Comparison of ENCODE assay signal across 9 cellular contexts in genomic region chr15:90557651-90558084, GRCh38. TPM values are rescaled to one million over a fixed set of nuclear protein-coding genes. Genes with fewer than 3 reads are reported as not detected.
DNase-seq lines count a peak whose midpoint lies in the region; ATAC-seq and TF ChIP-seq lines count a peak whose summit lies in the region.
"Had no signal": no experiment of that assay in that cellular context is flagged by ENCODE, and none has a peak within 500 bp of the region (broad histone marks: within the 10 kb centered on the region; RNA-seq: fewer than 3 reads in every experiment).

No MANE protein-coding gene starts in this region.

- H4K20me1 ChIP-seq in mammary epithelial cell (ENCODE audit: insufficient read depth, low read length): no peaks in the 10 kb centered on the region

- 31% methylated on average over 3 of the region's 4 CpGs for WGBS in mammary epithelial cell (ENCODE audit: low coverage, missing lambda C conversion rate)

- H3K36me3 Mint-ChIP-seq in MCF 10A (ENCODE audit: insufficient read depth, unreplicated experiment): peaks cover 12% of the 10 kb centered on the region

- intact Hi-C loops in MCF 10A (cut with micrococcal nuclease) (no loop called here), mammary epithelial cell (cut with micrococcal nuclease) (no loop called here), mucosa of descending colon (cut with DNase I, micrococcal nuclease) (no loop called here), vagina (cut with DNase I) (no loop called here)

- TF ChIP-seq CTCF in MCF 10A (IDR thresholded peaks at IDR 0.05; ENCODE audit: unreplicated experiment) (no peak), mammary epithelial cell (conservative IDR thresholded peaks at IDR 0.05 in 1 of 2, IDR thresholded peaks at IDR 0.05 in 1 of 2; ENCODE audit: extremely low read depth in 1 of 2, insufficient read depth in 1 of 2, low read depth in 1 of 2, low read length in 2 of 2) (no peak), mucosa of descending colon (IDR thresholded peaks at IDR 0.05) (no peak), vagina (IDR thresholded peaks at IDR 0.05) (no peak)

- DNase-seq in MCF 10A (ENCODE audit: unreplicated experiment) (no peak), mammary epithelial cell (no peak), dermis microvascular lymphatic vessel endothelial cell (ENCODE audit: low read depth in 2 of 2) (peak; percentile 22 to 60), mucosa of descending colon (peak; percentile 45 to 59 (median 47)), vagina (ENCODE audit: extremely low spot score in 2 of 2) (no peak), SW 1271 (lab: John Stamatoyannopoulos, UW) (no peak)
- no peak for DNase-seq in activated CD4-positive, CD25-positive, alpha-beta regulatory T cell (lab: John Stamatoyannopoulos, UW)
- DNase-seq: islet precursor cell had no signal

- no peak overlapping the region for H3K4me2 ChIP-seq in mammary epithelial cell (ENCODE audit: insufficient read depth, low read depth, low read length)

- POLR2A ChIA-PET in MCF 10A (lab: Yijun Ruan, JAX): no interaction called here

- H3K79me2 ChIP-seq in mammary epithelial cell (ENCODE audit: insufficient read depth, low read length): peaks cover 45% of the 10 kb centered on the region

- H3K9ac ChIP-seq in mammary epithelial cell (ENCODE audit: insufficient read depth, low read length): no peak overlapping the region

- ATAC-seq in mucosa of descending colon (peak; percentile 43), GM19463 (IDR thresholded peaks at IDR 0.05; ENCODE audit: unreplicated experiment) (no peak)

- H3K27ac Mint-ChIP-seq in MCF 10A (ENCODE audit: low read depth, unreplicated experiment): peak overlapping the region; percentile 85

- no peak for TF ChIP-seq POLR2A in vagina (IDR thresholded peaks at IDR 0.05)

- in situ Hi-C loops in mammary epithelial cell (cut with MboI; ENCODE audit: low sequenced_read_pairs in 2 of 2): no loop called here

- peaks cover 4% of the 10 kb centered on the region for H3K36me3 ChIP-seq in mammary epithelial cell (ENCODE audit: insufficient read depth, low read length)
- H3K36me3 ChIP-seq in mucosa of descending colon (ENCODE audit: low read depth): no peaks in the 10 kb centered on the region
- H3K36me3 ChIP-seq in vagina: no peaks in the 10 kb centered on the region

- H2AFZ ChIP-seq in mammary epithelial cell (ENCODE audit: low read depth, low read length): no peak overlapping the region

- CTCF ChIA-PET in MCF 10A (lab: Yijun Ruan, JAX) (interaction anchor here (1.0 kb wide), 1 partner anchor 47 kb away, joined by 4 read pairs; no protein-coding TSS in a partner anchor), mammary epithelial cell (lab: Charles Lee; ENCODE audit: low non-redundant PET) (no interaction called here)

- dilution Hi-C loops in mammary epithelial cell (cut with HindIII; ENCODE audit: low sequenced_read_pairs): no loop called here

- H3K9me3 Mint-ChIP-seq in MCF 10A (ENCODE audit: unreplicated experiment): no peaks in the 10 kb centered on the region

- no TSS peak for BruUV-seq in MCF 10A (replicated peaks; lab: Mats Ljungman, UMichigan)
- no TSS peak for BruUV-seq in mammary epithelial cell (replicated peaks; lab: Mats Ljungman, UMichigan)

- peaks cover 60% of the 10 kb centered on the region for H3K4me1 Mint-ChIP-seq in MCF 10A (ENCODE audit: insufficient read depth, unreplicated experiment)

- H3K9me3 ChIP-seq in mammary epithelial cell (replicated peaks; ENCODE audit: insufficient read depth, low read length) (no peaks in the 10 kb centered on the region), mucosa of descending colon (no peaks in the 10 kb centered on the region), vagina (no peaks in the 10 kb centered on the region)

- H3K4me1 ChIP-seq in mammary epithelial cell (ENCODE audit: insufficient read depth, low read length) (peaks cover 30% of the 10 kb centered on the region), mucosa of descending colon (ENCODE audit: low read depth) (peaks cover 35% of the 10 kb centered on the region), vagina (peaks cover 76% of the 10 kb centered on the region)

- no peaks in the 10 kb centered on the region for H3K27me3 Mint-ChIP-seq in MCF 10A (ENCODE audit: insufficient read depth, unreplicated experiment)

- H3K27ac ChIP-seq in mammary epithelial cell (ENCODE audit: insufficient read depth, low read depth, low read length): no peak overlapping the region
- peak overlapping the region; percentile 78 for H3K27ac ChIP-seq in vagina

- H3K27me3 ChIP-seq in mammary epithelial cell (ENCODE audit: insufficient read depth, low read length) (no peaks in the 10 kb centered on the region), vagina (no peaks in the 10 kb centered on the region)

- no peak overlapping the region for H3K4me3 Mint-ChIP-seq in MCF 10A (ENCODE audit: unreplicated experiment)

- no peak overlapping the region for H3K4me3 ChIP-seq in mammary epithelial cell (replicated peaks in 1 of 3; ENCODE audit: insufficient read depth in 1 of 3, low read depth in 2 of 3, low read length in 3 of 3)
- H3K4me3 ChIP-seq in mucosa of descending colon: no peak overlapping the region
- H3K4me3 ChIP-seq in vagina: no peak overlapping the region

RNA-seq across cellular contexts. Expression of gene CRTC3, which starts 27.9 kb away (rescaled TPM):
- 22.6 and 25.9 TPM in 2 replicates for total RNA-seq in MCF 10A (2022)
- total RNA-seq in mammary epithelial cell: 10 to 100 TPM; 14.0 to 21.8 TPM
- polyA plus RNA-seq in mammary epithelial cell: 11.1 TPM
- polyA minus RNA-seq in mammary epithelial cell: 63.8 TPM
- 6.8 and 10.7 TPM in 2 replicates for total RNA-seq in dermis microvascular lymphatic vessel endothelial cell
- total RNA-seq in mucosa of descending colon: 10 to 100 TPM; 21.6 to 53.6 (median 21.7) TPM
- 43.5 TPM for total RNA-seq in vagina

Comparison
In these comparisons a context has a peak if more than half of its experiments do, and no peak if none do; other contexts are left out.
1. DNase-seq: peak in dermis microvascular lymphatic vessel endothelial cell (2 of 2) and mucosa of descending colon (3 of 3); none in MCF 10A (single experiment), mammary epithelial cell (single experiment), vagina (0 of 2), activated CD4-positive, CD25-positive, alpha-beta regulatory T cell (0 of 4) and SW 1271 (0 of 2).